In the genomic region with DNA sequence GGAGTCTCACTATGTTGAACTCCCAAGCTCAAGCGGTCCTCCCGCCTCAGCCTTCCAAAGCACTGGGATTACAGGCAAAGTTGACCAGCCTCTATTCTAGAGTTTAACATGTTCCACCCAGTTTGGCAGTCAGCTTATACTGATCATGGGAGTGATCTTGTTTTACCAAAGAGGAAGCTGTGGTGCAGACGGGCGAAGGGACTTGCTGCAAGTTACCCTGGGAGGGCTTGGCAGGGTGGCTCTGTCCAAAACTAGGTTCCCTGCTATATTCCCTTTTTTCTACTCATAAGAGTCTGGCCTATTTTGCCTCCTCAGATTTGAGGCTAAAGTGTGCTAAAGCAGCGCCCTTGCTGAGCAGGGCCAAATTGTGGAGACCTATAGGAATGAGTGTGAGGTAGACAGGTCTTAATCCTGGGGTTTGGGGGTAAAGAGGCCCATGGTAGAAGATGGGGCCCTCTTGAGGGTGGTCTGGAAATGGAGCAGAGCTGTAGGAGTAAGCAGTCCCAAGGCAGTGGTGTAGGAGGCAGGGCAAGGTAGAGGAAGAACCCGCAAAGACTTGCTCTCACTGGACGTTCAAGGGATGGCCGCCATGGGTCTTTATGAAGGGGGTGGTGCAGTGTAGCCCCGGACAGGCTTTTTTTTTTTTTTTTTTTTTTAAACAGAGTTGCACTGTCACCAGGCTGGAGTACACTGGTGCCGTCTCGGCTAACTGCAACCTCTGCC, we compare ENCODE assay signal across 1 cellular context.
TF ChIP-seq lines count a peak whose summit lies in the region.

No MANE protein-coding gene starts in this region.

TF ChIP-seq in H1, 55 proteins besides CTCF, POLR2A, EP300 and RAD21:
- no peak for TF ChIP-seq ATF2 (IDR thresholded peaks at IDR 0.05; ENCODE audit: low read length)
- peak; percentile 49; the same call in 1 of the 2 replicates for TF ChIP-seq POLR2AphosphoS5 (IDR thresholded peaks at IDR 0.05; ENCODE audit: low read depth, low read length)
